In genomic region chr19:1452802-1453524, GRCh38 we compare ENCODE assay signal across 1 cellular context.
TF ChIP-seq lines count a peak whose summit lies in the region.

No MANE protein-coding gene starts in this region.

TF ChIP-seq in IMR-90, 13 proteins besides CTCF, POLR2A, EP300 and RAD21:
- TF ChIP-seq SMC3 (IDR thresholded peaks at IDR 0.05; ENCODE audit: low read depth, low read length) (no peak), BHLHE40 (IDR thresholded peaks at IDR 0.05; ENCODE audit: low read depth, low read length) (no peak), RFX5 (IDR thresholded peaks at IDR 0.05; ENCODE audit: low read depth, low read length) (no peak), MAZ (IDR thresholded peaks at IDR 0.05; ENCODE audit: borderline replicate concordance, low read depth, low read length) (no peak)
